Comparison of ENCODE assay signal across 1 cellular context in genomic region chr3:187748050-187748481, GRCh38.
TF ChIP-seq lines count a peak whose summit lies in the region.

No MANE protein-coding gene starts in this region.

TF ChIP-seq in HepG2, 621 proteins besides CTCF, POLR2A, EP300 and RAD21 (continued from another document):
- TF ChIP-seq PRDM15 (CRISPR knock-in tag; IDR thresholded peaks at IDR 0.05) (no peak), REPIN1 (CRISPR knock-in tag; IDR thresholded peaks at IDR 0.05; ENCODE audit: borderline replicate concordance, low read depth) (peak; percentile 35; the same call in 1 of the 2 replicates), SPEN (CRISPR knock-in tag; IDR thresholded peaks at IDR 0.05; ENCODE audit: low read depth) (no peak), RCOR2 (CRISPR knock-in tag; IDR thresholded peaks at IDR 0.05) (peak; percentile 32; the same call in 1 of the 2 replicates), ZNF580 (CRISPR knock-in tag; IDR thresholded peaks at IDR 0.05; ENCODE audit: borderline replicate concordance, low read depth) (peak; percentile 70; the same call in 1 of the 2 replicates), ATF6 (CRISPR knock-in tag; conservative IDR thresholded peaks at IDR 0.05) (no peak), RELA (CRISPR knock-in tag; IDR thresholded peaks at IDR 0.05) (no peak), BCLAF1 (IDR thresholded peaks at IDR 0.05) (no peak), ZNF431 (CRISPR knock-in tag; IDR thresholded peaks at IDR 0.05; ENCODE audit: borderline replicate concordance, low read depth) (no peak), ZNF740 (CRISPR knock-in tag; IDR thresholded peaks at IDR 0.05) (no peak), SP1 (IDR thresholded peaks at IDR 0.05) (no peak), SP1 (CRISPR knock-in tag; IDR thresholded peaks at IDR 0.05) (no peak), KLF9 (CRISPR knock-in tag; IDR thresholded peaks at IDR 0.05; ENCODE audit: low read depth) (no peak), CAMTA2 (CRISPR knock-in tag; IDR thresholded peaks at IDR 0.05; ENCODE audit: borderline replicate concordance) (no peak), ZC3H13 (CRISPR knock-in tag; IDR thresholded peaks at IDR 0.05) (no peak), PITX1 (CRISPR knock-in tag; IDR thresholded peaks at IDR 0.05) (peak; percentile 27; the same call in 1 of the 2 replicates), ZNF781 (CRISPR knock-in tag; IDR thresholded peaks at IDR 0.05; ENCODE audit: borderline replicate concordance, not compliant biosample characterization) (no peak), ZNF703 (CRISPR knock-in tag; IDR thresholded peaks at IDR 0.05; ENCODE audit: borderline replicate concordance) (no peak), ZNF629 (CRISPR knock-in tag; conservative IDR thresholded peaks at IDR 0.05) (no peak), ZNF724P (CRISPR knock-in tag; IDR thresholded peaks at IDR 0.05; ENCODE audit: borderline replicate concordance) (no peak), ZNF83 (CRISPR knock-in tag; IDR thresholded peaks at IDR 0.05; ENCODE audit: borderline replicate concordance) (no peak), RBM22 (optimal IDR thresholded peaks at IDR 0.05; ENCODE audit: low read length) (no peak), TEAD2 (CRISPR knock-in tag; IDR thresholded peaks at IDR 0.05) (no peak), ZHX1 (CRISPR knock-in tag; IDR thresholded peaks at IDR 0.05; ENCODE audit: low read depth) (no peak), SMARCC2 (IDR thresholded peaks at IDR 0.05) (no peak), ZMYM3 (CRISPR knock-in tag; IDR thresholded peaks at IDR 0.05) (peak; percentile 74; the same call in 1 of the 2 replicates), ZNF30 (CRISPR knock-in tag; IDR thresholded peaks at IDR 0.05) (no peak), SMAD9 (CRISPR knock-in tag; IDR thresholded peaks at IDR 0.05) (no peak)
